Comparison of ENCODE assay signal across 18 cellular contexts in genomic region chr22:22322792-22323191, GRCh38.
DNase-seq lines count a peak whose midpoint lies in the region; ATAC-seq and TF ChIP-seq lines count a peak whose summit lies in the region.
"Had no signal": no experiment of that assay in that cellular context is flagged by ENCODE, and none has a peak within 500 bp of the region (broad histone marks: within the 10 kb centered on the region; RNA-seq: fewer than 3 reads in every experiment).

No MANE protein-coding gene starts in this region.

- H3K27ac ChIP-seq in BLaER1 (peak overlapping the region; percentile 26; the same call in 1 of the 2 replicates), esophagus muscularis mucosa (replicated peaks in 1 of 4) (no peak overlapping the region)
- H3K27ac ChIP-seq: A549 had no signal

- H3K9ac ChIP-seq in BLaER1 = no peak overlapping the region

- WGBS in esophagus muscularis mucosa = 100% methylated on average over 2 of the region's 10 CpGs

- H3K4me3 Mint-ChIP-seq in activated B cell treated with CpG ODN at 0.5 μM for 24 hours (peak overlapping the region; percentile 15), naive B cell (peak overlapping the region in 7 of 8 donors; percentile 12 to 80 (median 52))
- H3K4me3 Mint-ChIP-seq: CD14-positive monocyte; CD4-positive, alpha-beta T cell; CD8-positive, alpha-beta memory T cell; GM23338; H9 had no signal

- intact Hi-C loops in activated B cell treated with CpG ODN at 0.5 μM for 24 hours (cut with micrococcal nuclease) = loop anchor here (1.0 to 5.0 kb wide), 6 partner anchors 35 to 634 kb away; no protein-coding TSS in a partner anchor
- intact Hi-C loops in esophagus muscularis mucosa (cut with DNase I) = no loop called here

- H3K4me3 ChIP-seq in BLaER1 (no peak overlapping the region), esophagus muscularis mucosa (no peak overlapping the region)
- H3K4me3 ChIP-seq: A549, GM12878, GM23338 had no signal

- no peak for TF ChIP-seq EP300 in esophagus muscularis mucosa (IDR thresholded peaks at IDR 0.05)

- H3K9me3 ChIP-seq in BLaER1 (no peaks in the 10 kb centered on the region), esophagus muscularis mucosa (no peaks in the 10 kb centered on the region)
- H3K9me3 ChIP-seq: A549 had no signal

- no peak for TF ChIP-seq POLR2A in esophagus muscularis mucosa (IDR thresholded peaks at IDR 0.05; ENCODE audit: low read depth)

- TF ChIP-seq CTCF in activated B cell treated with CpG ODN at 0.5 μM for 24 hours (IDR thresholded peaks at IDR 0.05) = no peak
- TF ChIP-seq CTCF in esophagus muscularis mucosa (IDR thresholded peaks at IDR 0.05) = no peak

- H3K4me1 ChIP-seq in BLaER1 = peaks cover 61% of the 10 kb centered on the region
- H3K4me1 ChIP-seq in esophagus muscularis mucosa = no peaks in the 10 kb centered on the region
- H3K4me1 ChIP-seq: A549 had no signal

- H3K27me3 Mint-ChIP-seq in activated B cell treated with CpG ODN at 0.5 μM for 24 hours = no peaks in the 10 kb centered on the region
- H3K27me3 Mint-ChIP-seq in naive B cell = no peaks in the 10 kb centered on the region
- H3K27me3 Mint-ChIP-seq: CD4-positive, alpha-beta T cell; CD8-positive, alpha-beta memory T cell had no signal

- H3K27ac Mint-ChIP-seq in activated B cell treated with CpG ODN at 0.5 μM for 24 hours (no peak overlapping the region), naive B cell (peak overlapping the region in 4 of 6 donors; percentile 56 to 85 (median 72))
- H3K27ac Mint-ChIP-seq: CD14-positive monocyte; CD4-positive, alpha-beta T cell; CD8-positive, alpha-beta memory T cell; GM23338; H9 had no signal

- no peaks in the 10 kb centered on the region for H3K9me3 Mint-ChIP-seq in activated B cell treated with CpG ODN at 0.5 μM for 24 hours
- H3K9me3 Mint-ChIP-seq in naive B cell = no peaks in the 10 kb centered on the region
- H3K9me3 Mint-ChIP-seq: CD4-positive, alpha-beta T cell; CD8-positive, alpha-beta memory T cell; GM23338; H9 had no signal

- H3K36me3 Mint-ChIP-seq in activated B cell treated with CpG ODN at 0.5 μM for 24 hours (ENCODE audit: low read depth) (peaks cover 28% of the 10 kb centered on the region), naive B cell (peaks cover 0 to 8% of the 10 kb centered on the region in 2 donors)

- H3K4me2 ChIP-seq in BLaER1 = peak overlapping the region; percentile 55
- H3K4me2 ChIP-seq: A549, GM23338 had no signal

- peaks cover 16% of the 10 kb centered on the region for H4K20me1 ChIP-seq in BLaER1

- peak; percentile 11 for ATAC-seq in activated B cell treated with CpG ODN at 0.5 μM for 24 hours (ENCODE audit: low read depth)
- peak; percentile 19 to 42 for ATAC-seq in naive B cell (ENCODE audit: low read depth in 2 of 2)
- no peak for ATAC-seq in GM19023 (IDR thresholded peaks at IDR 0.05; ENCODE audit: unreplicated experiment)

- H3K36me3 ChIP-seq in BLaER1 (peaks cover 41% of the 10 kb centered on the region), esophagus muscularis mucosa (peaks cover 10 to 30% (median 27%) of the 10 kb centered on the region in 4 donors)

- DNase-seq in activated B cell treated with CpG ODN at 0.5 μM for 24 hours (no peak), esophagus muscularis mucosa (ENCODE audit: extremely low spot score) (peak; percentile 66), naive B cell (peak; percentile 28), glomerular visceral epithelial cell (ENCODE audit: extremely low spot score) (no peak)
- DNase-seq in activated CD4-positive, alpha-beta T cell treated with anti-CD3 and anti-CD28 coated beads, Interleukin-2, amount 50 U/mL, for 4 hours = no peak
- DNase-seq: ACHN; CD8-positive, alpha-beta memory T cell; DMS 273 treated with DMSO at 0.1 percent for 48 hours; DMS79; EL had no signal

- H3K4me1 Mint-ChIP-seq in activated B cell treated with CpG ODN at 0.5 μM for 24 hours (peaks cover 43% of the 10 kb centered on the region), naive B cell (peaks cover 38 to 55% (median 50%) of the 10 kb centered on the region in 3 donors)
- H3K4me1 Mint-ChIP-seq: CD14-positive monocyte; CD8-positive, alpha-beta memory T cell; GM23338 had no signal

- POLR2A ChIA-PET in activated B cell treated with CpG ODN at 0.5 μM for 24 hours (lab: Charles Lee) = interaction anchor here (0.7 to 1.3 kb wide), 2 partner anchors 20 to 106 kb away, joined by 3 to 4 read pairs; no protein-coding TSS in a partner anchor

- no peaks in the 10 kb centered on the region for H3K27me3 ChIP-seq in BLaER1
- peaks cover 0 to 10% (median 0%) of the 10 kb centered on the region in 4 donors for H3K27me3 ChIP-seq in esophagus muscularis mucosa

- CTCF ChIA-PET in activated B cell treated with CpG ODN at 0.5 μM for 24 hours (lab: Charles Lee) = interaction anchor here (1.0 to 3.1 kb wide), 11 partner anchors 20 to 632 kb away, joined by 3 to 12 read pairs (median 5); no protein-coding TSS in a partner anchor

Comparison
In these comparisons a context has a peak if more than half of its experiments do, and no peak if none do; other contexts are left out.
1. DNase-seq: peak in esophagus muscularis mucosa (single experiment) and naive B cell (single experiment); none in activated B cell treated with CpG ODN at 0.5 μM for 24 hours (single experiment), glomerular visceral epithelial cell (single experiment) and activated CD4-positive, alpha-beta T cell treated with anti-CD3 and anti-CD28 coated beads, Interleukin-2, amount 50 U/mL, for 4 hours (0 of 2).